14 cellular contexts compared by ENCODE assay signal in the genomic region with DNA sequence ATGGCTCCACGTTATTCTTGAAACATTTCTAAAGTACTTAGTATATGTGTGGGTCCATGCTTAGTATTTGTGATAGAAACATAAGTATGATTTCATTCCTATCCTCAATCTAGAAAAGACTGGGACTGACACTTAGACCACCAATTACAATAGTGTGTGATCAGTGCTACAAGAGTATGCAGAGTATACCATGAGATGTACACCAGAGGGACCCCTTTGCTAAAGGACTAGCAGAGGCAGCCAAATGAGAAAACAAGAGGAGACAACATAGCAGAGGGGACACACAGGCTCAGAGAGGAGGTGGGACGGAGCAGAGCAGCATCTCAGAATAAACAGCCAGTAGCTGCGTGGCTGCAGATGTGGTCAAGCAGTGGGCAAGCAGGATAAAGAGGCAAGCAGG. TPM values are rescaled to one million over a fixed set of nuclear protein-coding genes. Genes with fewer than 3 reads are reported as not detected.
A peak's percentile ranks its signal among the peaks of the same experiment; 100 is the strongest.
DNase-seq lines count a peak whose midpoint lies in the region; ATAC-seq and TF ChIP-seq lines count a peak whose summit lies in the region.
"Had no signal": no experiment of that assay in that cellular context is flagged by ENCODE, and none has a peak within 500 bp of the region (broad histone marks: within the 10 kb centered on the region; RNA-seq: fewer than 3 reads in every experiment).

No MANE protein-coding gene starts in this region.

- peak overlapping the region; percentile 76 for H3K27ac Mint-ChIP-seq in neural crest cell (ENCODE audit: unreplicated experiment)
- H3K27ac Mint-ChIP-seq: CD4-positive, CD25-positive, alpha-beta regulatory T cell had no signal

- peak; percentile 32 for TF ChIP-seq CTCF in neural crest cell (conservative IDR thresholded peaks at IDR 0.05)

- H3K36me3 Mint-ChIP-seq in neural crest cell (ENCODE audit: low read depth) = peaks cover 13% of the 10 kb centered on the region

- H3K4me1 Mint-ChIP-seq in neural crest cell = peaks cover 7% of the 10 kb centered on the region

- no peaks in the 10 kb centered on the region for H3K9me3 Mint-ChIP-seq in neural crest cell
- H3K9me3 Mint-ChIP-seq: CD4-positive, CD25-positive, alpha-beta regulatory T cell; nephron had no signal

- DNase-seq in NCI-H82 (lab: John Stamatoyannopoulos, UW) = peak; percentile 23
- no peak for DNase-seq in NCI-H82 treated with DMSO at 0.1 percent for 48 hours (lab: John Stamatoyannopoulos, UW; ENCODE audit: unreplicated experiment)
- DNase-seq in NCI-H69 (lab: John Stamatoyannopoulos, UW) = peak; percentile 6
- peak; percentile 26 for DNase-seq in dermis blood vessel endothelial cell
- DNase-seq in neural crest cell (ENCODE audit: low read depth, low spot score) = no peak
- DNase-seq in DMS79 treated with DMSO at 0.1 percent for 48 hours (lab: John Stamatoyannopoulos, UW) = no peak
- no peak for DNase-seq in NCI-H2227 (lab: John Stamatoyannopoulos, UW; ENCODE audit: unreplicated experiment)
- DNase-seq: activated T-cell treated with anti-CD3 and anti-CD28 coated beads, Interleukin-2, amount 50 U/mL, for 1 hour; caudate nucleus; CD4-positive, CD25-positive, alpha-beta regulatory T cell; NCI-H187; Peyer's patch had no signal

- ATAC-seq in GM18502 (IDR thresholded peaks at IDR 0.05; ENCODE audit: poor library complexity, unreplicated experiment) = no peak

- no peak overlapping the region for H3K4me3 Mint-ChIP-seq in neural crest cell
- H3K4me3 Mint-ChIP-seq: CD4-positive, CD25-positive, alpha-beta regulatory T cell; nephron had no signal

- no peaks in the 10 kb centered on the region for H3K27me3 Mint-ChIP-seq in neural crest cell (ENCODE audit: low read depth)
- H3K27me3 Mint-ChIP-seq: CD4-positive, CD25-positive, alpha-beta regulatory T cell had no signal

RNA-seq across cellular contexts. Expression of a gene that starts 21.0 kb away (rescaled TPM):
- 27.9 and 32.2 TPM in 2 replicates for total RNA-seq in dermis blood vessel endothelial cell
- 27.4 and 34.7 TPM in 2 replicates for total RNA-seq in neural crest cell

RNA-seq across cellular contexts. Expression of a gene that starts 39.5 kb away (rescaled TPM):
- total RNA-seq in dermis blood vessel endothelial cell = 8.0 and 10.6 TPM in 2 replicates
- total RNA-seq in neural crest cell = 17.5 and 17.7 TPM in 2 replicates

Comparison
In these comparisons a context has a peak if more than half of its experiments do, and no peak if none do; other contexts are left out.
1. DNase-seq: peak in NCI-H82 (single experiment), NCI-H69 (single experiment) and dermis blood vessel endothelial cell (single experiment); none in NCI-H82 treated with DMSO at 0.1 percent for 48 hours (single experiment), neural crest cell (single experiment), DMS79 treated with DMSO at 0.1 percent for 48 hours (single experiment) and NCI-H2227 (single experiment).